ENCODE assay signal across 20 cellular contexts in genomic region chr2:14304326-14304725, GRCh38.
DNase-seq lines count a peak whose midpoint lies in the region; ATAC-seq, FAIRE-seq and TF ChIP-seq lines count a peak whose summit lies in the region.
"Had no signal": no experiment of that assay in that cellular context is flagged by ENCODE, and none has a peak within 500 bp of the region (broad histone marks: within the 10 kb centered on the region; RNA-seq: fewer than 3 reads in every experiment).

No MANE protein-coding gene starts in this region.

- POLR2A ChIA-PET in MCF 10A (lab: Yijun Ruan, JAX) (interaction anchor here (0.7 kb wide), 1 partner anchor 211 kb away, joined by 3 read pairs; no protein-coding TSS in a partner anchor), GM12878 (lab: Charles Lee) (no interaction called here)

- no peaks in the 10 kb centered on the region for H3K36me3 ChIP-seq in breast epithelium
- H3K36me3 ChIP-seq in GM12878 (ENCODE audit: control insufficient read depth in 2 of 2, insufficient read depth in 2 of 2, low read length in 1 of 2) = no peaks in the 10 kb centered on the region
- H3K36me3 ChIP-seq in small intestine (ENCODE audit: control insufficient read depth in 2 of 2, insufficient read depth in 2 of 2, low read length in 2 of 2) = no peaks in the 10 kb centered on the region
- H3K36me3 ChIP-seq: BLaER1 had no signal

- intact Hi-C loops in MCF 10A (cut with micrococcal nuclease) (no loop called here), breast epithelium (cut with DNase I; ENCODE audit: low total_unique reads) (no loop called here), GM12878 (cut with micrococcal nuclease; ENCODE audit: unreplicated experiment) (loop anchor here (10.0 kb wide), 1 partner anchor 1110 kb away; no protein-coding TSS in a partner anchor), left ventricle myocardium superior (cut with micrococcal nuclease) (no loop called here)

- TF ChIP-seq CTCF in MCF 10A (IDR thresholded peaks at IDR 0.05; ENCODE audit: unreplicated experiment) (no peak), breast epithelium (IDR thresholded peaks at IDR 0.05) (no peak), GM12878 (IDR thresholded peaks at IDR 0.05 in 2 of 3, conservative IDR thresholded peaks at IDR 0.05 in 1 of 3; ENCODE audit: control insufficient read depth in 2 of 3, extremely low read depth in 1 of 3, insufficient read depth in 1 of 3, low read depth in 3 of 3, low read length in 3 of 3) (no peak)

- H3K4me2 ChIP-seq in GM12878 (ENCODE audit: control insufficient read depth, insufficient read depth) = no peak overlapping the region
- H3K4me2 ChIP-seq: A549, BLaER1, GM23338 had no signal

- H3K27me3 Mint-ChIP-seq in MCF 10A (ENCODE audit: insufficient read depth, unreplicated experiment) = no peaks in the 10 kb centered on the region

- no peak overlapping the region for H3K4me3 Mint-ChIP-seq in MCF 10A (ENCODE audit: unreplicated experiment)
- H3K4me3 Mint-ChIP-seq: CD8-positive, alpha-beta T cell; GM23338; HFFc6 had no signal

- no peaks in the 10 kb centered on the region for H3K79me2 ChIP-seq in GM12878 (ENCODE audit: control insufficient read depth, insufficient read depth, low read length)

- FAIRE-seq in GM12878 (lab: Jason Lieb, UNC) = no peak
- peak; percentile 5 for FAIRE-seq in small intestine (lab: Jason Lieb, UNC)
- FAIRE-seq: A549, G401.6, GM12892, GM18507, H54 had no signal

- H3K9me3 Mint-ChIP-seq in MCF 10A (ENCODE audit: unreplicated experiment) = no peaks in the 10 kb centered on the region
- peaks cover 16 to 17% of the 10 kb centered on the region in 2 donors for H3K9me3 Mint-ChIP-seq in activated naive CD4-positive, alpha-beta T cell treated with anti-CD3 and anti-CD28 coated beads, Interleukin-2, amount 50 U/mL, for 72 hours
- H3K9me3 Mint-ChIP-seq: GM23338 had no signal

- no peaks in the 10 kb centered on the region for H3K9me3 ChIP-seq in breast epithelium
- H3K9me3 ChIP-seq in GM12878 (replicated peaks; ENCODE audit: control insufficient read depth, insufficient read depth, low read length) = peaks cover 3% of the 10 kb centered on the region; the same call in 2 of the 3 replicates
- H3K9me3 ChIP-seq in small intestine (ENCODE audit: control insufficient read depth, low read depth) = no peaks in the 10 kb centered on the region
- H3K9me3 ChIP-seq: BLaER1 had no signal

- H3K4me1 Mint-ChIP-seq in MCF 10A (ENCODE audit: insufficient read depth, unreplicated experiment) = peaks cover 13% of the 10 kb centered on the region
- H3K4me1 Mint-ChIP-seq: GM23338 had no signal

- H3K27me3 ChIP-seq in breast epithelium (no peaks in the 10 kb centered on the region), GM12878 (replicated peaks in 1 of 2; ENCODE audit: control insufficient read depth in 2 of 2, insufficient read depth in 2 of 2, low read length in 1 of 2) (no peaks in the 10 kb centered on the region), small intestine (ENCODE audit: control insufficient read depth in 2 of 2, insufficient read depth in 2 of 2, low read length in 2 of 2) (no peaks in the 10 kb centered on the region)
- H3K27me3 ChIP-seq: BLaER1 had no signal

- SMC1A ChIA-PET in GM12878 (lab: Charles Lee; ENCODE audit: uncharacterized antibody, unreplicated experiment) = interaction anchor here (0.7 to 4.3 kb wide), 6 partner anchors 18 to 801 kb away, joined by 3 to 29 read pairs (median 3); no protein-coding TSS in a partner anchor

- DNase-seq in MCF 10A (ENCODE audit: unreplicated experiment) (peak; percentile 23), breast epithelium (ENCODE audit: low spot score in 2 of 2) (no peak), MV-4-11 (lab: John Stamatoyannopoulos, UW) (peak; percentile 13), GM12878 (ENCODE audit: low read depth, low spot score) (no peak), small intestine (no peak), left ventricle myocardium superior (no peak), 8988T (no peak)
- no peak for DNase-seq in activated naive CD4-positive, alpha-beta T cell treated with anti-CD3 and anti-CD28 coated beads, Interleukin-2, amount 50 U/mL, for 72 hours (ENCODE audit: low spot score in 2 of 2)
- DNase-seq: Calu3; CD8-positive, alpha-beta T cell; HFFc6 had no signal

- H3K4me3 ChIP-seq in breast epithelium (no peak overlapping the region), GM12878 (no peak overlapping the region), small intestine (ENCODE audit: low read depth in 1 of 2, low read length in 2 of 2) (no peak overlapping the region)
- H3K4me3 ChIP-seq: A549, BLaER1, GM23338 had no signal

- H2AFZ ChIP-seq in GM12878 (ENCODE audit: control insufficient read depth, low read depth, low read length) = no peak overlapping the region
- H2AFZ ChIP-seq: GM23338 had no signal

- H4K20me1 ChIP-seq in GM12878 (ENCODE audit: control insufficient read depth, insufficient read depth) = no peaks in the 10 kb centered on the region
- H4K20me1 ChIP-seq: BLaER1 had no signal

- no peaks in the 10 kb centered on the region for H3K36me3 Mint-ChIP-seq in MCF 10A (ENCODE audit: insufficient read depth, unreplicated experiment)
- no peaks in the 10 kb centered on the region for H3K36me3 Mint-ChIP-seq in activated naive CD4-positive, alpha-beta T cell treated with anti-CD3 and anti-CD28 coated beads, Interleukin-2, amount 50 U/mL, for 72 hours
- H3K36me3 Mint-ChIP-seq: CD8-positive, alpha-beta T cell had no signal

- no peak overlapping the region for H3K27ac Mint-ChIP-seq in MCF 10A (ENCODE audit: low read depth, unreplicated experiment)
- no peak overlapping the region for H3K27ac Mint-ChIP-seq in activated naive CD4-positive, alpha-beta T cell treated with anti-CD3 and anti-CD28 coated beads, Interleukin-2, amount 50 U/mL, for 72 hours
- H3K27ac Mint-ChIP-seq: CD8-positive, alpha-beta T cell; GM23338; HFFc6 had no signal

- CTCF ChIA-PET in MCF 10A (lab: Yijun Ruan, JAX) = no interaction called here
- CTCF ChIA-PET in GM12878 (lab: Yijun Ruan, JAX) = no interaction called here

- ATAC-seq in GM12878 (no peak), left ventricle myocardium superior (no peak)
- no peak for ATAC-seq in activated naive CD4-positive, alpha-beta T cell treated with anti-CD3 and anti-CD28 coated beads, Interleukin-2, amount 50 U/mL, for 72 hours
- ATAC-seq: A549; CD8-positive, alpha-beta T cell; GM23338; HCT116 had no signal

- H3K27ac ChIP-seq in breast epithelium = no peak overlapping the region
- no peak overlapping the region for H3K27ac ChIP-seq in GM12878 (ENCODE audit: control insufficient read depth, insufficient read depth)
- no peak overlapping the region for H3K27ac ChIP-seq in small intestine (ENCODE audit: low read depth in 1 of 2, low read length in 1 of 2)
- H3K27ac ChIP-seq: A549, BLaER1, HL-60 had no signal

- BruUV-seq in MCF 10A (replicated peaks; lab: Mats Ljungman, UMichigan) (no TSS peak), GM12878 (replicated peaks; lab: Mats Ljungman, UMichigan) (no TSS peak)

- TF ChIP-seq EP300 in GM12878 (IDR thresholded peaks at IDR 0.05; ENCODE audit: borderline replicate concordance in 1 of 2, control insufficient read depth in 1 of 2, low read depth in 2 of 2, low read length in 2 of 2) = no peak

- in situ Hi-C loops in GM12878 (cut with MboI) = no loop called here

- H3K9ac ChIP-seq in GM12878 (ENCODE audit: control insufficient read depth, insufficient read depth, low read length) = no peak overlapping the region
- H3K9ac ChIP-seq: BLaER1 had no signal

- H3K4me1 ChIP-seq in breast epithelium (no peaks in the 10 kb centered on the region), GM12878 (ENCODE audit: control insufficient read depth, insufficient read depth, low read length) (peaks cover 10% of the 10 kb centered on the region; the same call in 1 of the 2 replicates), small intestine (ENCODE audit: control insufficient read depth in 2 of 2, insufficient read depth in 1 of 2, low read depth in 1 of 2, low read length in 1 of 2) (no peaks in the 10 kb centered on the region)
- H3K4me1 ChIP-seq: A549 had no signal

- no peak for TF ChIP-seq POLR2A in breast epithelium (IDR thresholded peaks at IDR 0.05)
- TF ChIP-seq POLR2A in GM12878 (IDR thresholded peaks at IDR 0.05; ENCODE audit: low read depth, low read length) = no peak

- RAD21 ChIA-PET in GM12878 (lab: Charles Lee; ENCODE audit: unreplicated experiment) = interaction anchor here (0.8 to 1.2 kb wide), 3 partner anchors 8 to 117 kb away, joined by 3 to 4 read pairs (median 3); no protein-coding TSS in a partner anchor

- no peak for TF ChIP-seq RAD21 in GM12878 (IDR thresholded peaks at IDR 0.05; ENCODE audit: insufficient read depth, low read depth, low read length)

TF ChIP-seq in GM12878, 131 proteins besides CTCF, POLR2A, EP300 and RAD21:
- no peak for TF ChIP-seq TCF3 (IDR thresholded peaks at IDR 0.05; ENCODE audit: borderline replicate concordance, insufficient read depth, low read depth, low read length)
- TF ChIP-seq JUNB (IDR thresholded peaks at IDR 0.05) = peak; percentile 48; the same call in 1 of the 2 replicates
- no peak for TF ChIP-seq NR2C2 (IDR thresholded peaks at IDR 0.05; ENCODE audit: borderline replicate concordance, control insufficient read depth, insufficient read length, low read depth)
- no peak for TF ChIP-seq STAT1 (conservative IDR thresholded peaks at IDR 0.05)
- TF ChIP-seq ATF7 (IDR thresholded peaks at IDR 0.05; ENCODE audit: low read depth) = no peak

Comparison
In these comparisons a context has a peak if more than half of its experiments do, and no peak if none do; other contexts are left out.
1. DNase-seq: peak in MCF 10A (single experiment) and MV-4-11 (single experiment); none in breast epithelium (0 of 2), GM12878 (single experiment), small intestine (single experiment), left ventricle myocardium superior (single experiment), 8988T (single experiment) and activated naive CD4-positive, alpha-beta T cell treated with anti-CD3 and anti-CD28 coated beads, Interleukin-2, amount 50 U/mL, for 72 hours (0 of 2).